11 cellular contexts compared by ENCODE assay signal in the genomic region with DNA sequence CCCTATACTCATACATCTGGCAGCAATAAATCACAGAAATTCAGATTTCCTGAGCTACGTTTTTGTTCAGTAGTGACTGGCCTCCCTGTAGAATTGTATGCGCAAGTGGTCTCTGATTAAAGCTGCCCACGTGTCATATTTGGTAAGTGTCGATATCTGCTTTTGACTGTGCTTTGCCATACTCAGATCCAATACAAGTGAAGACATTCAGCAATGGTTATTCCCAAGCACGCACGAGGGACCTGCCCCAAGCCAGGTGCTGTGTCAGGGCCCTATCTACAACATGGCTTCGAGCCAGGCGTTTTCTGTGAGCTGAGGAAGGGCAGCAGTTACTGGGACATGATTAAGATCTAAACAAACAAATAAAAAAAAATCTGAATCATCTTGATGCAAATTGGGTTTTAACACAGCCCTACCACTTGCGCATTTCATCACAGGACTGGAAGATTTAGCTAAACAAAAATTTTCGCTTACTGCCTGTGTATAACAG. TPM values are rescaled to one million over a fixed set of nuclear protein-coding genes. Genes with fewer than 3 reads are reported as not detected.
DNase-seq lines count a peak whose midpoint lies in the region; TF ChIP-seq lines count a peak whose summit lies in the region.
"Had no signal": no experiment of that assay in that cellular context is flagged by ENCODE, and none has a peak within 500 bp of the region (broad histone marks: within the 10 kb centered on the region; RNA-seq: fewer than 3 reads in every experiment).

No MANE protein-coding gene starts in this region.

- H3K9me3 Mint-ChIP-seq in activated naive CD8-positive, alpha-beta T cell (ENCODE audit: low read depth): no peaks in the 10 kb centered on the region
- H3K9me3 Mint-ChIP-seq in activated naive CD8-positive, alpha-beta T cell treated with anti-CD3 and anti-CD28 coated beads for 36 hours: no peaks in the 10 kb centered on the region

- intact Hi-C loops in stomach (cut with DNase I; ENCODE audit: low total_unique reads): no loop called here

- H3K27ac Mint-ChIP-seq in activated naive CD8-positive, alpha-beta T cell: peak overlapping the region; percentile 69
- no peak overlapping the region for H3K27ac Mint-ChIP-seq in activated naive CD8-positive, alpha-beta T cell treated with anti-CD3 and anti-CD28 coated beads for 36 hours

- peaks cover 0 to 39% (median 19%) of the 10 kb centered on the region in 4 donors for H3K4me1 ChIP-seq in stomach

- no peak for DNase-seq in activated naive CD8-positive, alpha-beta T cell treated with anti-CD3 and anti-CD28 coated beads for 36 hours
- peak; percentile 34 for DNase-seq in fibroblast of gingiva (ENCODE audit: low read depth)
- peak; percentile 35 for DNase-seq in stomach
- DNase-seq in NAMALWA (ENCODE audit: low spot score): no peak
- no peak for DNase-seq in stimulated activated CD4-positive, alpha-beta T cell treated with anti-CD3 and anti-CD28 coated beads, Interleukin-4, amount 100 ng/mL, for 24 hours
- DNase-seq in stimulated activated CD4-positive, alpha-beta T cell treated with anti-CD3 and anti-CD28 coated beads, Interleukin-1b, Interleukin-23, amount 100 ng/mL, for 48 hours: no peak
- DNase-seq: NCI-H1048; OCI-M1; stimulated activated CD4-positive, alpha-beta T cell treated with anti-CD3 and anti-CD28 coated beads, Interleukin-12 subunit alpha, Interleukin-12 subunit beta, amount 100 ng/mL, for 4 hours had no signal

- no peak for TF ChIP-seq POLR2A in stomach (IDR thresholded peaks at IDR 0.05)

- no peaks in the 10 kb centered on the region for H3K27me3 Mint-ChIP-seq in activated naive CD8-positive, alpha-beta T cell
- no peaks in the 10 kb centered on the region for H3K27me3 Mint-ChIP-seq in activated naive CD8-positive, alpha-beta T cell treated with anti-CD3 and anti-CD28 coated beads for 36 hours

- peaks cover 23% of the 10 kb centered on the region for H3K36me3 Mint-ChIP-seq in activated naive CD8-positive, alpha-beta T cell
- peaks cover 37% of the 10 kb centered on the region for H3K36me3 Mint-ChIP-seq in activated naive CD8-positive, alpha-beta T cell treated with anti-CD3 and anti-CD28 coated beads for 36 hours

- TF ChIP-seq CTCF in stomach (IDR thresholded peaks at IDR 0.05): no peak

- H3K9me3 ChIP-seq in stomach: no peaks in the 10 kb centered on the region

- peaks cover 0 to 8% (median 4%) of the 10 kb centered on the region in 4 donors for H3K36me3 ChIP-seq in stomach

- H3K4me3 ChIP-seq in stomach: no peak overlapping the region

- H3K4me3 Mint-ChIP-seq in activated naive CD8-positive, alpha-beta T cell: no peak overlapping the region
- no peak overlapping the region for H3K4me3 Mint-ChIP-seq in activated naive CD8-positive, alpha-beta T cell treated with anti-CD3 and anti-CD28 coated beads for 36 hours

- H3K27ac ChIP-seq in stomach: no peak overlapping the region

- H3K4me1 Mint-ChIP-seq in activated naive CD8-positive, alpha-beta T cell (ENCODE audit: low read depth): peaks cover 65% of the 10 kb centered on the region
- H3K4me1 Mint-ChIP-seq in activated naive CD8-positive, alpha-beta T cell treated with anti-CD3 and anti-CD28 coated beads for 36 hours: peaks cover 29% of the 10 kb centered on the region

- H3K27me3 ChIP-seq in stomach: no peaks in the 10 kb centered on the region

- TF ChIP-seq EP300 in stomach (IDR thresholded peaks at IDR 0.05): no peak

- WGBS in stomach, 5 donors: 68 to 80% (median 71%) methylated on average over 10 of the region's 10 CpGs

TF ChIP-seq in PFSK-1, 5 proteins besides CTCF, POLR2A, EP300 and RAD21:
- TF ChIP-seq TAF1 (IDR thresholded peaks at IDR 0.05; ENCODE audit: borderline replicate concordance, insufficient read depth, low read length): no peak
- TF ChIP-seq REST (IDR thresholded peaks at IDR 0.05; ENCODE audit: insufficient read depth in 1 of 2, low read depth in 2 of 2, low read length in 2 of 2): no peak
- peak; percentile 86; the same call in 1 of the 2 replicates for TF ChIP-seq SIN3A (IDR thresholded peaks at IDR 0.05; ENCODE audit: borderline replicate concordance, insufficient read depth, low read length)
- TF ChIP-seq FOXP2 (optimal IDR thresholded peaks at IDR 0.05; ENCODE audit: borderline replicate concordance, extremely low read depth, extremely low read length, insufficient read depth): no peak
- TF ChIP-seq POLR2AphosphoS5 (IDR thresholded peaks at IDR 0.05; ENCODE audit: low read depth, low read length): peak; percentile 29; the same call in 1 of the 2 replicates

RNA-seq across cellular contexts. Expression of gene ICE2, which starts 47.2 kb away (rescaled TPM):
- 10 to 100 TPM; 72.0 to 72.8 TPM for total RNA-seq in activated naive CD8-positive, alpha-beta T cell treated with anti-CD3 and anti-CD28 coated beads for 36 hours
- 21.9 TPM for polyA plus RNA-seq in PFSK-1 (2012; ENCODE audit: insufficient read length, low read depth)
- total RNA-seq in stomach: 100 to 1,000 TPM in 1 of 5 donors, 10 to 100 TPM in 4; 17.4 to 127 (median 41.9) TPM
- 10 to 100 TPM; 10.5 to 30.9 (median 10.9) TPM for polyA plus RNA-seq in stomach

Comparison
In these comparisons a context has a peak if more than half of its experiments do, and no peak if none do; other contexts are left out.
1. DNase-seq: peak in fibroblast of gingiva (single experiment) and stomach (single experiment); none in activated naive CD8-positive, alpha-beta T cell treated with anti-CD3 and anti-CD28 coated beads for 36 hours (single experiment), NAMALWA (single experiment), stimulated activated CD4-positive, alpha-beta T cell treated with anti-CD3 and anti-CD28 coated beads, Interleukin-4, amount 100 ng/mL, for 24 hours (single experiment) and stimulated activated CD4-positive, alpha-beta T cell treated with anti-CD3 and anti-CD28 coated beads, Interleukin-1b, Interleukin-23, amount 100 ng/mL, for 48 hours (single experiment).